ENCODE assay signal across 1 cellular context in the genomic region with DNA sequence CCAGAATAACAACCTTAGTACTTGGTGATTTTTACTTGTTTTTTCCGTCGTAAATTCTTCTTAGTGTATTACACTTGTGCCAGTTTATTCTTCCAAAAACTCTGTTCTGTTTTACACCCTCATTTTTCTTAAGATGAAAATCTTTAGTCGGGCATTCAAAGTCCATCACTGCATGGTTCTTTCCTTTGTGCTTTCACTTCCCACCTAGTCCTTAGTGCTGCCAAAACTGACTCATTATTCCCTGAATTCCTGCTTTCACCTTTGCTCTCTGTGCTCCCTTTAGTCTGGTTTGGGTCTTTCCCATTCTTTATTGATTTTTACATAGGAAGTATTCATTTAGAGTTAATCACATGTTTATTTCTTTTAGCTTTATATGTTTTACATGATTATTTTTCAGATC.
TF ChIP-seq lines count a peak whose summit lies in the region.

No MANE protein-coding gene starts in this region.

TF ChIP-seq in GM23338, 12 proteins besides CTCF, POLR2A, EP300 and RAD21 (continued from another document):
- TF ChIP-seq, protein P1, sequence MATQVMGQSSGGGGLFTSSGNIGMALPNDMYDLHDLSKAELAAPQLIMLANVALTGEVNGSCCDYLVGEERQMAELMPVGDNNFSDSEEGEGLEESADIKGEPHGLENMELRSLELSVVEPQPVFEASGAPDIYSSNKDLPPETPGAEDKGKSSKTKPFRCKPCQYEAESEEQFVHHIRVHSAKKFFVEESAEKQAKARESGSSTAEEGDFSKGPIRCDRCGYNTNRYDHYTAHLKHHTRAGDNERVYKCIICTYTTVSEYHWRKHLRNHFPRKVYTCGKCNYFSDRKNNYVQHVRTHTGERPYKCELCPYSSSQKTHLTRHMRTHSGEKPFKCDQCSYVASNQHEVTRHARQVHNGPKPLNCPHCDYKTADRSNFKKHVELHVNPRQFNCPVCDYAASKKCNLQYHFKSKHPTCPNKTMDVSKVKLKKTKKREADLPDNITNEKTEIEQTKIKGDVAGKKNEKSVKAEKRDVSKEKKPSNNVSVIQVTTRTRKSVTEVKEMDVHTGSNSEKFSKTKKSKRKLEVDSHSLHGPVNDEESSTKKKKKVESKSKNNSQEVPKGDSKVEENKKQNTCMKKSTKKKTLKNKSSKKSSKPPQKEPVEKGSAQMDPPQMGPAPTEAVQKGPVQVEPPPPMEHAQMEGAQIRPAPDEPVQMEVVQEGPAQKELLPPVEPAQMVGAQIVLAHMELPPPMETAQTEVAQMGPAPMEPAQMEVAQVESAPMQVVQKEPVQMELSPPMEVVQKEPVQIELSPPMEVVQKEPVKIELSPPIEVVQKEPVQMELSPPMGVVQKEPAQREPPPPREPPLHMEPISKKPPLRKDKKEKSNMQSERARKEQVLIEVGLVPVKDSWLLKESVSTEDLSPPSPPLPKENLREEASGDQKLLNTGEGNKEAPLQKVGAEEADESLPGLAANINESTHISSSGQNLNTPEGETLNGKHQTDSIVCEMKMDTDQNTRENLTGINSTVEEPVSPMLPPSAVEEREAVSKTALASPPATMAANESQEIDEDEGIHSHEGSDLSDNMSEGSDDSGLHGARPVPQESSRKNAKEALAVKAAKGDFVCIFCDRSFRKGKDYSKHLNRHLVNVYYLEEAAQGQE (IDR thresholded peaks at IDR 0.05; ENCODE audit: unreplicated experiment): no peak
- TF ChIP-seq JUNB (IDR thresholded peaks at IDR 0.05; ENCODE audit: unreplicated experiment) (no peak), NANOG (IDR thresholded peaks at IDR 0.05; ENCODE audit: borderline replicate concordance) (no peak)
